ENCODE assay signal across 29 cellular contexts in genomic region chr7:88091988-88092675, GRCh38.
DNase-seq lines count a peak whose midpoint lies in the region; ATAC-seq and TF ChIP-seq lines count a peak whose summit lies in the region.
"Had no signal": no experiment of that assay in that cellular context is flagged by ENCODE, and none has a peak within 500 bp of the region (broad histone marks: within the 10 kb centered on the region; RNA-seq: fewer than 3 reads in every experiment).

No MANE protein-coding gene starts in this region.

- 47% methylated on average over 3 of the region's 3 CpGs for WGBS in prostate gland

- ATAC-seq in HG03196 (IDR thresholded peaks at IDR 0.05; ENCODE audit: unreplicated experiment) (no peak), HG03025 (IDR thresholded peaks at IDR 0.05; ENCODE audit: low FRiP score, unreplicated experiment) (no peak)
- ATAC-seq: A549, heart right ventricle, Panc1, right cardiac atrium, upper lobe of right lung had no signal

- DNase-seq in NCI-H2107 treated with DMSO at 0.1 percent for 48 hours (lab: John Stamatoyannopoulos, UW; ENCODE audit: unreplicated experiment) (peak; percentile 78), NCI-H2107 (lab: John Stamatoyannopoulos, UW) (no peak), NCI-H2227 treated with DMSO at 0.1 percent for 48 hours (lab: John Stamatoyannopoulos, UW) (peak; percentile 88), cerebellum (ENCODE audit: low spot score) (peak; percentile 37), prostate gland (ENCODE audit: low spot score) (no peak)
- DNase-seq: activated CD4-positive, alpha-beta T cell treated with anti-CD3 and anti-CD28 coated beads for 4 hours; activated naive CD4-positive, alpha-beta T cell treated with anti-CD3 and anti-CD28 coated beads, Interleukin-2, amount 50 U/mL, for 16 hours; AML-193; amniotic stem cell; brain microvascular endothelial cell; CD4-positive, CD25-positive, alpha-beta regulatory T cell; esophagus squamous epithelium; foreskin melanocyte; GOT3; heart right ventricle; left ventricle myocardium inferior; MG63; posterior cingulate gyrus; right cardiac atrium; Right ventricle myocardium superior; stimulated activated CD4-positive, alpha-beta T cell treated with anti-CD3 and anti-CD28 coated beads, Interleukin-1b, Interleukin-23, amount 100 ng/mL, for 48 hours; stimulated activated naive CD4-positive, alpha-beta T cell treated with Interleukin-2 at 50 U/mL for 16 hours; upper lobe of right lung had no signal

- TF ChIP-seq POLR2A in prostate gland (IDR thresholded peaks at IDR 0.05), result no peak

- H3K4me1 ChIP-seq in HEK293 (ENCODE audit: control insufficient read depth, insufficient read depth, low read length) (peaks cover 17% of the 10 kb centered on the region), prostate gland (replicated peaks) (no peaks in the 10 kb centered on the region)
- H3K4me1 ChIP-seq: A549 had no signal

- H3K36me3 ChIP-seq in HEK293 (ENCODE audit: control insufficient read depth in 2 of 2, insufficient read depth in 1 of 2, low read length in 2 of 2), result no peaks in the 10 kb centered on the region
- no peaks in the 10 kb centered on the region for H3K36me3 ChIP-seq in prostate gland
- H3K36me3 ChIP-seq: brain microvascular endothelial cell, esophagus squamous epithelium, heart right ventricle, left ventricle myocardium inferior, MG63, upper lobe of right lung had no signal

- H3K9me3 ChIP-seq in HEK293 (ENCODE audit: control insufficient read depth, insufficient read depth, low read depth, low read length) (no peaks in the 10 kb centered on the region), prostate gland (no peaks in the 10 kb centered on the region)
- H3K9me3 ChIP-seq: A549, esophagus squamous epithelium, heart right ventricle, left ventricle myocardium inferior, MG63, upper lobe of right lung had no signal

- CTCF ChIA-PET in HEK293 (lab: Yijun Ruan, JAX), result interaction anchor here (1.2 kb wide), 1 partner anchor 9 kb away, joined by 4 read pairs; no protein-coding TSS in a partner anchor

- H3K4me3 ChIP-seq in HEK293 (ENCODE audit: low read depth, low read length) (no peak overlapping the region), prostate gland (no peak overlapping the region)
- H3K4me3 ChIP-seq: A549, esophagus squamous epithelium, heart right ventricle, left ventricle myocardium inferior, MG63, upper lobe of right lung had no signal

- no peaks in the 10 kb centered on the region for H3K27me3 ChIP-seq in prostate gland (replicated peaks; ENCODE audit: insufficient read depth)
- H3K27me3 ChIP-seq: brain microvascular endothelial cell, dorsolateral prefrontal cortex, esophagus squamous epithelium, heart right ventricle, MG63, upper lobe of right lung had no signal

- TF ChIP-seq CTCF in HEK293 (tag by site-specific recombination; IDR thresholded peaks at IDR 0.05), result no peak
- TF ChIP-seq CTCF in prostate gland (IDR thresholded peaks at IDR 0.05), result no peak

- intact Hi-C loops in prostate gland (cut with DNase I), result no loop called here

- POLR2A ChIA-PET in HEK293 (lab: Yijun Ruan, JAX), result no interaction called here

- H3K27ac ChIP-seq in HEK293 (ENCODE audit: extremely low read depth, low read depth, low read length) (no peak overlapping the region), prostate gland (no peak overlapping the region)
- H3K27ac ChIP-seq: A549, brain microvascular endothelial cell, esophagus squamous epithelium, left ventricle myocardium inferior, upper lobe of right lung had no signal

TF ChIP-seq in HEK293, 187 proteins besides CTCF, POLR2A, EP300 and RAD21:
- TF ChIP-seq ZNF837 (tag by site-specific recombination; IDR thresholded peaks at IDR 0.05) (no peak), MZF1 (tag by site-specific recombination; IDR thresholded peaks at IDR 0.05; ENCODE audit: borderline replicate concordance) (no peak), ZBTB17 (tag by site-specific recombination; IDR thresholded peaks at IDR 0.05) (peak; percentile 34; the same call in 1 of the 2 replicates), PRDM10 (tag by site-specific recombination; IDR thresholded peaks at IDR 0.05) (0 out of 2 replicates have a peak, but pooled peaks have one; percentile 28), ZSCAN16 (tag by site-specific recombination; IDR thresholded peaks at IDR 0.05) (no peak), ZNF600 (tag by site-specific recombination; IDR thresholded peaks at IDR 0.05) (no peak), OSR2 (tag by site-specific recombination; IDR thresholded peaks at IDR 0.05) (no peak), ZBTB21 (tag by site-specific recombination; IDR thresholded peaks at IDR 0.05) (no peak)
TF ChIP-seq in HEK293: peak in this region for 2.

Comparison
In these comparisons a context has a peak if more than half of its experiments do, and no peak if none do; other contexts are left out.
1. DNase-seq: peak in NCI-H2107 treated with DMSO at 0.1 percent for 48 hours (single experiment), NCI-H2227 treated with DMSO at 0.1 percent for 48 hours (single experiment) and cerebellum (single experiment); none in NCI-H2107 (single experiment) and prostate gland (single experiment).